In the genomic region with DNA sequence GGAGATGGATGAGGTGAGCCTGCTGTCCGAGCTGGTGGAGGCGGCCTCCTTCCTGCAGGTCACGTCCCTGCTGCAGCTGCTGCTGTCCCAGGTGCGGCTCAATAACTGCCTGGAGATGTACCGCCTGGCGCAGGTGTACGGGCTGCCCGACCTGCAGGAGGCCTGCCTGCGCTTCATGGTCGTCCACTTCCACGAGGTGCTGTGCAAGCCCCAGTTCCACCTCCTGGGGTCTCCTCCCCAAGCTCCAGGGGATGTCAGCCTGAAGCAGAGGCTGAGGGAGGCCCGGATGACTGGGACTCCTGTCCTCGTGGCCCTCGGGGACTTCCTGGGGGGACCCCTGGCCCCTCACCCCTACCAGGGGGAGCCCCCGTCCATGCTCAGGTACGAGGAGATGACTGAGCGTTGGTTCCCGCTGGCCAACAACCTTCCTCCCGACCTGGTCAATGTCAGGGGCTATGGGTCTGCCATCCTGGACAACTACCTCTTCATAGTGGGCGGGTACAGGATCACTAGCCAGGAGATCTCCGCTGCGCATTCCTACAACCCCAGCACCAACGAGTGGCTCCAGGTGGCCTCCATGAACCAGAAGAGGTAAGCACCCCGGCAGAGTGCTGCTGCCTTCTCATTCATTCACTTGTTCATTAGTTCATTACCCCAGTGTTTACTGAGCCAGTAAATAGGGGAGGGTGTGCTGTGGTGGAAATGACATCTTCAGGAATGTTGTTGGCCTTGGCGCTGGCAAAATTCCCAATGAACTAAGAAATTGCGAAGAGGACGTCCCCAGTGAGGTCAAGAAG, we compare ENCODE assay signal across 8 cellular contexts. TPM values are rescaled to one million over a fixed set of nuclear protein-coding genes. Genes with fewer than 3 reads are reported as not detected.
DNase-seq lines count a peak whose midpoint lies in the region; ATAC-seq, FAIRE-seq and TF ChIP-seq lines count a peak whose summit lies in the region.

No MANE protein-coding gene starts in this region.

- POLR2A ChIA-PET in A549 (lab: Yijun Ruan, JAX), result interaction anchor here (0.5 to 2.4 kb wide), 9 partner anchors 12 to 411 kb away, joined by 3 to 15 read pairs (median 6); a partner anchor contains a TSS

- peaks cover 33% of the 10 kb centered on the region for H3K4me1 Mint-ChIP-seq in activated T-helper 17 cell treated with anti-CD3 and anti-CD28 coated beads, Interleukin-2, amount 50 U/mL, for 72 hours
- peaks cover 23% of the 10 kb centered on the region for H3K4me1 Mint-ChIP-seq in progenitor cell of endocrine pancreas (ENCODE audit: low read depth)

- WGBS in A549 (ENCODE audit: missing lambda C conversion rate), result 12% methylated on average over 16 of the region's 27 CpGs

- H3K27me3 Mint-ChIP-seq in activated T-helper 17 cell treated with anti-CD3 and anti-CD28 coated beads, Interleukin-2, amount 50 U/mL, for 72 hours, result no peaks in the 10 kb centered on the region
- H3K27me3 Mint-ChIP-seq in progenitor cell of endocrine pancreas, result no peaks in the 10 kb centered on the region

- peaks cover 33% of the 10 kb centered on the region for H3K4me1 ChIP-seq in A549

- peak overlapping the region; percentile 66 for H3K4me3 ChIP-seq in A549

- H3K9me3 Mint-ChIP-seq in activated T-helper 17 cell treated with anti-CD3 and anti-CD28 coated beads, Interleukin-2, amount 50 U/mL, for 72 hours, result no peaks in the 10 kb centered on the region
- H3K9me3 Mint-ChIP-seq in progenitor cell of endocrine pancreas (ENCODE audit: low read depth), result no peaks in the 10 kb centered on the region

- ATAC-seq in A549 (peak; percentile 58 to 64), HG02943 (IDR thresholded peaks at IDR 0.05; ENCODE audit: low read depth, unreplicated experiment) (peak; percentile 37)
- ATAC-seq in activated T-helper 17 cell treated with anti-CD3 and anti-CD28 coated beads, Interleukin-2, amount 50 U/mL, for 72 hours (replicated peaks), result peak; percentile 44

- peak overlapping the region; percentile 82 for H3K4me3 Mint-ChIP-seq in activated T-helper 17 cell treated with anti-CD3 and anti-CD28 coated beads, Interleukin-2, amount 50 U/mL, for 72 hours
- peak overlapping the region; percentile 80 for H3K4me3 Mint-ChIP-seq in progenitor cell of endocrine pancreas (ENCODE audit: low read depth)

- no peak for TF ChIP-seq CTCF in A549 (IDR thresholded peaks at IDR 0.05)
- TF ChIP-seq CTCF in progenitor cell of endocrine pancreas (IDR thresholded peaks at IDR 0.05; ENCODE audit: unreplicated experiment), result no peak

- peak overlapping the region; percentile 92 to 97 for H3K27ac ChIP-seq in A549

- H3K9me3 ChIP-seq in A549, result no peaks in the 10 kb centered on the region

- TF ChIP-seq RAD21 in A549 (conservative IDR thresholded peaks at IDR 0.05 in 1 of 2, IDR thresholded peaks at IDR 0.05 in 1 of 2), result no peak

- no peak for FAIRE-seq in A549 (lab: Jason Lieb, UNC)
- FAIRE-seq in GM18507 (lab: Jason Lieb, UNC), result no peak

- peaks cover 20% of the 10 kb centered on the region for H3K36me3 Mint-ChIP-seq in activated T-helper 17 cell treated with anti-CD3 and anti-CD28 coated beads, Interleukin-2, amount 50 U/mL, for 72 hours (ENCODE audit: low read depth)
- peaks cover 21% of the 10 kb centered on the region for H3K36me3 Mint-ChIP-seq in progenitor cell of endocrine pancreas (ENCODE audit: insufficient read depth)

- peak overlapping the region; percentile 37 for H3K27ac Mint-ChIP-seq in activated T-helper 17 cell treated with anti-CD3 and anti-CD28 coated beads, Interleukin-2, amount 50 U/mL, for 72 hours
- peak overlapping the region; percentile 94 for H3K27ac Mint-ChIP-seq in progenitor cell of endocrine pancreas

- no peak for TF ChIP-seq EP300 in A549 (IDR thresholded peaks at IDR 0.05)

- CTCF ChIA-PET in A549 (lab: Yijun Ruan, JAX), result interaction anchor here (0.6 to 3.0 kb wide), 9 partner anchors 8 to 160 kb away, joined by 3 to 9 read pairs (median 5); no protein-coding TSS in a partner anchor

- DNase-seq in A549 (ENCODE audit: low read depth in 1 of 2, low spot score in 1 of 2) (peak; percentile 27 to 28), GM18507 (ENCODE audit: extremely low spot score, insufficient read length, low read depth) (peak; percentile 11), NCI-H2171 (lab: John Stamatoyannopoulos, UW) (peak; percentile 98), glomerular visceral epithelial cell (ENCODE audit: extremely low spot score) (peak; percentile 65), progenitor cell of endocrine pancreas (ENCODE audit: low spot score, unreplicated experiment) (peak; percentile 63), middle frontal gyrus (ENCODE audit: extremely low spot score, low spot score) (no peak)

- H3K4me2 ChIP-seq in A549, result peak overlapping the region; percentile 97

- no peak for TF ChIP-seq POLR2A in A549 (IDR thresholded peaks at IDR 0.05; ENCODE audit: low read length)

TF ChIP-seq in A549, 52 proteins besides CTCF, POLR2A, EP300 and RAD21:
- TF ChIP-seq, protein P1, sequence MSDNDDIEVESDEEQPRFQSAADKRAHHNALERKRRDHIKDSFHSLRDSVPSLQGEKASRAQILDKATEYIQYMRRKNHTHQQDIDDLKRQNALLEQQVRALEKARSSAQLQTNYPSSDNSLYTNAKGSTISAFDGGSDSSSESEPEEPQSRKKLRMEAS (IDR thresholded peaks at IDR 0.05), result peak; percentile 15; the same call in 1 of the 2 replicates
- TF ChIP-seq CHD4 (IDR thresholded peaks at IDR 0.05; ENCODE audit: borderline replicate concordance) (no peak), ESRRA (IDR thresholded peaks at IDR 0.05; ENCODE audit: borderline replicate concordance, low read length) (no peak), NPAS2 (CRISPR knock-in tag; IDR thresholded peaks at IDR 0.05; ENCODE audit: borderline replicate concordance) (no peak)

RNA-seq across cellular contexts. Expression of a gene that starts 0.8 kb away (rescaled TPM):
- polyA plus RNA-seq in A549 (2011; rRNA removed), result 0.09 and 0.21 TPM in 2 replicates
- polyA plus RNA-seq in A549 (2012; cell fraction: cytosol; rRNA removed), result not detected in 2 replicates
- not detected in 2 replicates for polyA plus RNA-seq in A549 (2012; cell fraction: nucleus; rRNA removed)
- polyA plus RNA-seq in A549 (2017; fragmentation: RNase III; extraction: RNeasy Plus Mini Kit Qiagen cat#74134 plus additional on column Dnase treatment), result 0.12 to 0.16 TPM in 2 of 3 replicates, not detected in the other
- not detected in 2 replicates for polyA minus RNA-seq in A549 (2011; rRNA and poly(A)+ RNA removed)
- total RNA-seq in activated T-helper 17 cell treated with anti-CD3 and anti-CD28 coated beads, Interleukin-2, amount 50 U/mL, for 72 hours, result not detected
- total RNA-seq in progenitor cell of endocrine pancreas, result 0.40 and 1.1 TPM in 2 replicates

RNA-seq across cellular contexts. Expression of a gene that starts 0.8 kb away (rescaled TPM):
- 24.0 and 29.1 TPM in 2 replicates for polyA plus RNA-seq in A549 (2011; rRNA removed)
- 13.9 and 18.3 TPM in 2 replicates for polyA plus RNA-seq in A549 (2012; cell fraction: cytosol; rRNA removed)
- 31.9 and 38.3 TPM in 2 replicates for polyA plus RNA-seq in A549 (2012; cell fraction: nucleus; rRNA removed)
- polyA plus RNA-seq in A549 (2017; fragmentation: RNase III; extraction: RNeasy Plus Mini Kit Qiagen cat#74134 plus additional on column Dnase treatment), result 15.2 to 15.5 TPM (median 15.4 TPM) in 3 replicates
- polyA minus RNA-seq in A549 (2011; rRNA and poly(A)+ RNA removed), result 68.8 and 72.2 TPM in 2 replicates
- 10 to 100 TPM in 1 of 2 donors, 1 to 10 TPM in 1; 9.6 to 12.2 TPM for total RNA-seq in activated T-helper 17 cell treated with anti-CD3 and anti-CD28 coated beads, Interleukin-2, amount 50 U/mL, for 72 hours
- total RNA-seq in progenitor cell of endocrine pancreas, result 46.9 and 48.8 TPM in 2 replicates
